Comparison of ENCODE assay signal across 11 cellular contexts in the genomic region with DNA sequence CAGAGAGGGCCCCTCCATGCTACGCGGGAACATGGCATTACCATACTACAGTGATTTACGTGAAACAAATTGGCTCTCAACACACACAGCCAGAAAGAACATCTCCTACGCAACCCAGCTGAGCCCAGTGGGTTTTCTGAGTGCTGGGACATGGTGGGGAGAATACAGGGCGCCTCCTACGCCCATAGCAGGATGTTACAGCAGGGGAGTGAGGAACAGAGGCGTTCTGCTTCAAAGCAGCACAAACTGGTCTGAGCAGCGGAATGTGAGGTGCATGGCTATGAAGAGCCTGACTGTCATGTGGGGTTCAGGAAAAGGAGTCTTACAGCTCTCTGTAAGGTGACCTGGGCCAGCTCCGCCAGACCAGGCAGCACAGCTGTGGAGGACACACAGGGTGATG.
"Had no signal": no experiment of that assay in that cellular context is flagged by ENCODE, and none has a peak within 500 bp of the region (broad histone marks: within the 10 kb centered on the region; RNA-seq: fewer than 3 reads in every experiment).

No MANE protein-coding gene starts in this region.

- H3K4me3 Mint-ChIP-seq: activated CD4-positive, alpha-beta T cell treated with anti-CD3 and anti-CD28 coated beads, Interleukin-2, amount 10 ng/mL, durations not matched to agents 7 days and 5 days; activated naive CD8-positive, alpha-beta T cell treated with anti-CD3 and anti-CD28 coated beads, Interleukin-2, amount 10 ng/mL, durations not matched to agents 7 days and 5 days; brain; naive B cell; stimulated activated effector memory CD8-positive, alpha-beta T cell treated with anti-CD3 and anti-CD28 coated beads, Interleukin-12 subunit alpha, Interleukin-12 subunit beta, amount 100 ng/mL, for 72 hours had no signal

- H3K36me3 Mint-ChIP-seq: activated naive CD8-positive, alpha-beta T cell treated with anti-CD3 and anti-CD28 coated beads, Interleukin-2, amount 10 ng/mL, durations not matched to agents 7 days and 5 days; stimulated activated effector memory CD8-positive, alpha-beta T cell treated with anti-CD3 and anti-CD28 coated beads, Interleukin-12 subunit alpha, Interleukin-12 subunit beta, amount 100 ng/mL, for 72 hours had no signal

- ATAC-seq: left cardiac atrium; stimulated activated effector memory CD8-positive, alpha-beta T cell treated with anti-CD3 and anti-CD28 coated beads, Interleukin-12 subunit alpha, Interleukin-12 subunit beta, amount 100 ng/mL, for 72 hours had no signal

- H3K9me3 ChIP-seq: thyroid gland had no signal

- DNase-seq: activated CD4-positive, alpha-beta T cell treated with anti-CD3 and anti-CD28 coated beads, Interleukin-2, amount 10 ng/mL, durations not matched to agents 7 days and 5 days; activated naive CD4-positive, alpha-beta T cell; activated naive CD8-positive, alpha-beta T cell treated with anti-CD3 and anti-CD28 coated beads, Interleukin-2, amount 10 ng/mL, durations not matched to agents 7 days and 5 days; cortex of kidney; effector CD4-positive, alpha-beta T cell; glutamatergic neuron; left cardiac atrium; naive B cell; thyroid gland had no signal

- H3K4me1 ChIP-seq: thyroid gland had no signal

- H3K4me1 Mint-ChIP-seq: activated CD4-positive, alpha-beta T cell treated with anti-CD3 and anti-CD28 coated beads, Interleukin-2, amount 10 ng/mL, durations not matched to agents 7 days and 5 days; activated naive CD8-positive, alpha-beta T cell treated with anti-CD3 and anti-CD28 coated beads, Interleukin-2, amount 10 ng/mL, durations not matched to agents 7 days and 5 days; stimulated activated effector memory CD8-positive, alpha-beta T cell treated with anti-CD3 and anti-CD28 coated beads, Interleukin-12 subunit alpha, Interleukin-12 subunit beta, amount 100 ng/mL, for 72 hours had no signal

- H3K27ac Mint-ChIP-seq: activated CD4-positive, alpha-beta T cell treated with anti-CD3 and anti-CD28 coated beads, Interleukin-2, amount 10 ng/mL, durations not matched to agents 7 days and 5 days; activated naive CD8-positive, alpha-beta T cell treated with anti-CD3 and anti-CD28 coated beads, Interleukin-2, amount 10 ng/mL, durations not matched to agents 7 days and 5 days; stimulated activated effector memory CD8-positive, alpha-beta T cell treated with anti-CD3 and anti-CD28 coated beads, Interleukin-12 subunit alpha, Interleukin-12 subunit beta, amount 100 ng/mL, for 72 hours had no signal

- H3K27me3 ChIP-seq: thyroid gland had no signal

- H3K36me3 ChIP-seq: thyroid gland had no signal

- H3K9me3 Mint-ChIP-seq: activated CD4-positive, alpha-beta T cell treated with anti-CD3 and anti-CD28 coated beads, Interleukin-2, amount 10 ng/mL, durations not matched to agents 7 days and 5 days; activated naive CD8-positive, alpha-beta T cell treated with anti-CD3 and anti-CD28 coated beads, Interleukin-2, amount 10 ng/mL, durations not matched to agents 7 days and 5 days; naive B cell; stimulated activated effector memory CD8-positive, alpha-beta T cell treated with anti-CD3 and anti-CD28 coated beads, Interleukin-12 subunit alpha, Interleukin-12 subunit beta, amount 100 ng/mL, for 72 hours had no signal

- H3K4me3 ChIP-seq: thyroid gland had no signal

- H3K27me3 Mint-ChIP-seq: activated CD4-positive, alpha-beta T cell treated with anti-CD3 and anti-CD28 coated beads, Interleukin-2, amount 10 ng/mL, durations not matched to agents 7 days and 5 days; activated naive CD8-positive, alpha-beta T cell treated with anti-CD3 and anti-CD28 coated beads, Interleukin-2, amount 10 ng/mL, durations not matched to agents 7 days and 5 days; naive B cell had no signal

- H3K27ac ChIP-seq: thyroid gland had no signal
